Comparison of ENCODE assay signal across 19 cellular contexts in genomic region chr7:8442295-8442813, GRCh38. TPM values are rescaled to one million over a fixed set of nuclear protein-coding genes. Genes with fewer than 3 reads are reported as not detected.
DNase-seq lines count a peak whose midpoint lies in the region; ATAC-seq lines count a peak whose summit lies in the region.
"Had no signal": no experiment of that assay in that cellular context is flagged by ENCODE, and none has a peak within 500 bp of the region (broad histone marks: within the 10 kb centered on the region; RNA-seq: fewer than 3 reads in every experiment).

No MANE protein-coding gene starts in this region.

- peaks cover 7% of the 10 kb centered on the region for H3K4me1 ChIP-seq in mesodermal cell (ENCODE audit: control insufficient read depth, insufficient read depth, low read length, poor library complexity, severe bottlenecking)
- H3K4me1 ChIP-seq: BLaER1, uterus had no signal

- peak overlapping the region; percentile 40 for H3K27ac Mint-ChIP-seq in activated T-helper 1 cell treated with anti-CD3 and anti-CD28 coated beads, Interleukin-12 subunit alpha, Interleukin-12 subunit beta, Interleukin-2, Interleukin-4 antibody, amounts not matched to agents 30 ng/mL and 10 ng/mL and 1 ng/mL, durations not matched to agents 14 hours and 24 hours and 36 hours
- H3K27ac Mint-ChIP-seq: activated T-helper 2 cell treated with anti-CD3 and anti-CD28 coated beads, Interferon-gamma antibody, Interleukin-2, Interleukin-4, amounts not matched to agents 10 μg/mL and 5 μg/mL and 100 μg/mL, durations not matched to agents 14 hours and 24 hours and 36 hours; effector memory CD8-positive, alpha-beta T cell had no signal

- intact Hi-C loops in activated T-helper 1 cell treated with anti-CD3 and anti-CD28 coated beads, Interleukin-12 subunit alpha, Interleukin-12 subunit beta, Interleukin-2, Interleukin-4 antibody, amounts not matched to agents 30 ng/mL and 10 ng/mL and 1 ng/mL, durations not matched to agents 14 hours and 24 hours and 36 hours (cut with micrococcal nuclease): loop anchor here (1.0 kb wide), 1 partner anchor 9 kb away; the partner anchor contains the start of gene NXPH1

- peak; percentile 57 for DNase-seq in DMS153 (lab: John Stamatoyannopoulos, UW)
- no peak for DNase-seq in activated T-helper 1 cell treated with anti-CD3 and anti-CD28 coated beads, Interleukin-12 subunit alpha, Interleukin-12 subunit beta, Interleukin-2, Interleukin-4 antibody, amounts not matched to agents 30 ng/mL and 10 ng/mL and 1 ng/mL, durations not matched to agents 14 hours and 24 hours and 36 hours (ENCODE audit: low spot score)
- DNase-seq in middle frontal gyrus (ENCODE audit: extremely low spot score, low spot score): no peak
- no peak for DNase-seq in stimulated activated CD4-positive, alpha-beta T cell treated with anti-CD3 and anti-CD28 coated beads, Interleukin-2, amount 100 ng/mL, for 48 hours
- no peak for DNase-seq in NCI-H2196 treated with DMSO at 0.1 percent for 48 hours (lab: John Stamatoyannopoulos, UW; ENCODE audit: unreplicated experiment)
- DNase-seq: effector memory CD8-positive, alpha-beta T cell; NCI-H446; SW 1271; uterus had no signal

- H3K4me1 Mint-ChIP-seq in activated T-helper 1 cell treated with anti-CD3 and anti-CD28 coated beads, Interleukin-12 subunit alpha, Interleukin-12 subunit beta, Interleukin-2, Interleukin-4 antibody, amounts not matched to agents 30 ng/mL and 10 ng/mL and 1 ng/mL, durations not matched to agents 14 hours and 24 hours and 36 hours (ENCODE audit: low read depth): peaks cover 5% of the 10 kb centered on the region

- no peaks in the 10 kb centered on the region for H3K9me3 ChIP-seq in mesodermal cell (ENCODE audit: control insufficient read depth, low read length)
- H3K9me3 ChIP-seq: uterus had no signal

- ATAC-seq in GM21390 (IDR thresholded peaks at IDR 0.05; ENCODE audit: unreplicated experiment): peak; percentile 20
- ATAC-seq in HG02588 (IDR thresholded peaks at IDR 0.05; ENCODE audit: unreplicated experiment): no peak
- ATAC-seq: Panc1 had no signal

- H3K36me3 ChIP-seq in mesodermal cell (ENCODE audit: control insufficient read depth, insufficient read depth, low read length): no peaks in the 10 kb centered on the region
- H3K36me3 ChIP-seq: BLaER1, uterus had no signal

- no peak overlapping the region for H3K4me3 Mint-ChIP-seq in activated T-helper 1 cell treated with anti-CD3 and anti-CD28 coated beads, Interleukin-12 subunit alpha, Interleukin-12 subunit beta, Interleukin-2, Interleukin-4 antibody, amounts not matched to agents 30 ng/mL and 10 ng/mL and 1 ng/mL, durations not matched to agents 14 hours and 24 hours and 36 hours
- H3K4me3 Mint-ChIP-seq: effector memory CD8-positive, alpha-beta T cell had no signal

- H3K4me3 ChIP-seq in mesodermal cell (ENCODE audit: extremely low read depth, insufficient read depth, low read length, poor library complexity, severe bottlenecking): peak overlapping the region; percentile 11
- H3K4me3 ChIP-seq: BLaER1, GM23248, uterus had no signal

- peaks cover 48% of the 10 kb centered on the region for H3K27me3 Mint-ChIP-seq in activated T-helper 1 cell treated with anti-CD3 and anti-CD28 coated beads, Interleukin-12 subunit alpha, Interleukin-12 subunit beta, Interleukin-2, Interleukin-4 antibody, amounts not matched to agents 30 ng/mL and 10 ng/mL and 1 ng/mL, durations not matched to agents 14 hours and 24 hours and 36 hours (ENCODE audit: insufficient read depth)

- H3K9me3 Mint-ChIP-seq in activated T-helper 1 cell treated with anti-CD3 and anti-CD28 coated beads, Interleukin-12 subunit alpha, Interleukin-12 subunit beta, Interleukin-2, Interleukin-4 antibody, amounts not matched to agents 30 ng/mL and 10 ng/mL and 1 ng/mL, durations not matched to agents 14 hours and 24 hours and 36 hours: peaks cover 18% of the 10 kb centered on the region

- H3K36me3 Mint-ChIP-seq in activated T-helper 1 cell treated with anti-CD3 and anti-CD28 coated beads, Interleukin-12 subunit alpha, Interleukin-12 subunit beta, Interleukin-2, Interleukin-4 antibody, amounts not matched to agents 30 ng/mL and 10 ng/mL and 1 ng/mL, durations not matched to agents 14 hours and 24 hours and 36 hours (ENCODE audit: low read depth): peaks cover 2% of the 10 kb centered on the region

- no peak overlapping the region for H3K27ac ChIP-seq in mesodermal cell (ENCODE audit: low read depth, low read length, severe bottlenecking)
- H3K27ac ChIP-seq: BLaER1, GM23248, uterus had no signal

- WGBS in mesodermal cell (ENCODE audit: insufficient coverage in 2 of 2), 2 experiments: 0 to 2% methylated on average over 34 to 39 of the region's 39 CpGs

RNA-seq across cellular contexts. Expression of gene NXPH1, which starts 8.9 kb away (rescaled TPM):
- not detected in 2 replicates for total RNA-seq in activated T-helper 1 cell treated with anti-CD3 and anti-CD28 coated beads, Interleukin-12 subunit alpha, Interleukin-12 subunit beta, Interleukin-2, Interleukin-4 antibody, amounts not matched to agents 30 ng/mL and 10 ng/mL and 1 ng/mL, durations not matched to agents 14 hours and 24 hours and 36 hours
- polyA plus RNA-seq in mesodermal cell (2013, experiment 1 of 2): 0.15 TPM
- 0.20 TPM for polyA plus RNA-seq in mesodermal cell (2013, experiment 2 of 2)
- total RNA-seq: activated T-helper 2 cell treated with anti-CD3 and anti-CD28 coated beads, Interferon-gamma antibody, Interleukin-2, Interleukin-4, amounts not matched to agents 10 μg/mL and 5 μg/mL and 100 μg/mL, durations not matched to agents 14 hours and 24 hours and 36 hours; fibroblast of villous mesenchyme; G401; GM23248; sciatic nerve had no signal
- polyA plus RNA-seq: GM23248 had no signal
